8 cellular contexts compared by ENCODE assay signal in the genomic region with DNA sequence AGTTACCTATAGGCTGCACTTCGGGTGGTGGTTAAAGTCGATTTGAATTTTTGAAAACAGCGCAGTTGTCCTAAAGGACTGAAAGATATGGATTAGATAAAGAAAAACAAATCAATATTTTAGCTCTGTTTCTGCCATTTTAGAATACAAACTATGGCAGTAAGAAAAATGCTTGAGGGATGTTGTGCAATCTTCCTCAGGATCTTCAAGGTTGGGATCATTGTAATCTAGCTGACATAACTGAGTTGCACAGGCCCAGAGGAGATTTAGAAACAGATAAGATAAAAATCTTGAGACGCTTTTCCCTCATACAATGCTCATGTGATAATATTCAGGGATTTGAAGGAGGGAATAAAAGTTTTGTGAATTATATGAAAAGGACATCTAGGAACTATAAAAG. TPM values are rescaled to one million over a fixed set of nuclear protein-coding genes. Genes with fewer than 3 reads are reported as not detected.
DNase-seq lines count a peak whose midpoint lies in the region; ATAC-seq, FAIRE-seq and TF ChIP-seq lines count a peak whose summit lies in the region.

No MANE protein-coding gene starts in this region.

- no peak for TF ChIP-seq EP300 in tibial nerve (IDR thresholded peaks at IDR 0.05)

- DNase-seq in activated naive CD4-positive, alpha-beta T cell treated with anti-CD3 and anti-CD28 coated beads for 36 hours: no peak
- no peak for DNase-seq in activated naive CD4-positive, alpha-beta T cell treated with Interleukin-2 at 50 U/mL for 16 hours
- no peak for DNase-seq in keratinocyte (ENCODE audit: low read depth, low spot score)
- DNase-seq in tibial nerve (ENCODE audit: low spot score in 2 of 2): no peak
- no peak for DNase-seq in globus pallidus (ENCODE audit: low spot score)
- no peak for DNase-seq in body of pancreas

- no peaks in the 10 kb centered on the region for H3K9me3 ChIP-seq in keratinocyte (ENCODE audit: control insufficient read depth, low read depth, low read length)
- no peaks in the 10 kb centered on the region for H3K9me3 ChIP-seq in tibial nerve
- no peaks in the 10 kb centered on the region for H3K9me3 ChIP-seq in body of pancreas

- H3K4me1 ChIP-seq in keratinocyte (ENCODE audit: control insufficient read depth, extremely low read depth, insufficient read depth, low read length) (peaks cover 10% of the 10 kb centered on the region), tibial nerve (peaks cover 0 to 42% (median 17%) of the 10 kb centered on the region in 4 donors), body of pancreas (peaks cover 28% of the 10 kb centered on the region)

- H3K27ac ChIP-seq in keratinocyte (ENCODE audit: control insufficient read depth, insufficient read depth, low read length): peak overlapping the region; percentile 89
- peak overlapping the region in 3 of 4 donors; percentile 64 to 89 (median 74) for H3K27ac ChIP-seq in tibial nerve
- peak overlapping the region in 2 of 4 donors; percentile 77 to 79 for H3K27ac ChIP-seq in body of pancreas

- H3K4me1 Mint-ChIP-seq in activated naive CD4-positive, alpha-beta T cell treated with anti-CD3 and anti-CD28 coated beads for 36 hours (ENCODE audit: low read depth): peaks cover 51% of the 10 kb centered on the region
- peaks cover 24% of the 10 kb centered on the region for H3K4me1 Mint-ChIP-seq in activated T-helper 17 cell treated with anti-CD3 and anti-CD28 coated beads, Interleukin-2, amount 50 U/mL, for 72 hours

- H3K9me1 ChIP-seq in keratinocyte (ENCODE audit: control insufficient read depth, extremely low read depth, insufficient read depth, low read length): no peaks in the 10 kb centered on the region

- H3K9ac ChIP-seq in keratinocyte (ENCODE audit: control insufficient read depth, extremely low read depth, insufficient read depth, low read length): peak overlapping the region; percentile 92

- intact Hi-C loops in activated naive CD4-positive, alpha-beta T cell treated with anti-CD3 and anti-CD28 coated beads for 36 hours (cut with micrococcal nuclease): loop anchor here (2.0 to 10.0 kb wide), 5 partner anchors 85 to 883 kb away; a partner anchor contains a TSS
- intact Hi-C loops in body of pancreas (cut with DNase I): no loop called here

- H3K79me2 ChIP-seq in keratinocyte (ENCODE audit: control insufficient read depth, insufficient read depth, low read length): peaks cover 51% of the 10 kb centered on the region

- peak overlapping the region; percentile 70 for H2AFZ ChIP-seq in keratinocyte (ENCODE audit: control insufficient read depth, low read length)

- no peak for FAIRE-seq in keratinocyte (lab: Jason Lieb, UNC)

- no peak for ATAC-seq in activated T-helper 17 cell treated with anti-CD3 and anti-CD28 coated beads, Interleukin-2, amount 50 U/mL, for 72 hours (replicated peaks)
- ATAC-seq in GM21515 (IDR thresholded peaks at IDR 0.05; ENCODE audit: unreplicated experiment) (no peak), body of pancreas (no peak)

- H4K20me1 ChIP-seq in keratinocyte (ENCODE audit: control insufficient read depth, extremely low read depth, insufficient read depth, low read length): no peaks in the 10 kb centered on the region

- H3K36me3 ChIP-seq in keratinocyte (ENCODE audit: control insufficient read depth in 2 of 2, extremely low read depth in 1 of 2, insufficient read depth in 2 of 2, low read length in 2 of 2): no peaks in the 10 kb centered on the region
- no peaks in the 10 kb centered on the region for H3K36me3 ChIP-seq in tibial nerve
- no peaks in the 10 kb centered on the region for H3K36me3 ChIP-seq in body of pancreas (replicated peaks in 1 of 2; ENCODE audit: insufficient read depth in 1 of 2, low read depth in 2 of 2)

- no peaks in the 10 kb centered on the region for H3K27me3 ChIP-seq in keratinocyte (ENCODE audit: control insufficient read depth, extremely low read depth, insufficient read depth, low read length)
- no peaks in the 10 kb centered on the region for H3K27me3 ChIP-seq in tibial nerve
- H3K27me3 ChIP-seq in body of pancreas: no peaks in the 10 kb centered on the region

- no peak for TF ChIP-seq CTCF in keratinocyte (optimal IDR thresholded peaks at IDR 0.05 in 1 of 3, IDR thresholded peaks at IDR 0.05 in 1 of 3, conservative IDR thresholded peaks at IDR 0.05 in 1 of 3; ENCODE audit: extremely low read depth in 1 of 3, insufficient read depth in 2 of 3, low read length in 3 of 3)
- TF ChIP-seq CTCF in tibial nerve (IDR thresholded peaks at IDR 0.05): no peak
- TF ChIP-seq CTCF in body of pancreas (IDR thresholded peaks at IDR 0.05): no peak

- TF ChIP-seq POLR2A in tibial nerve (IDR thresholded peaks at IDR 0.05) (no peak), body of pancreas (IDR thresholded peaks at IDR 0.05) (no peak)

- peaks cover 9% of the 10 kb centered on the region for H3K36me3 Mint-ChIP-seq in activated naive CD4-positive, alpha-beta T cell treated with anti-CD3 and anti-CD28 coated beads for 36 hours (ENCODE audit: low read depth)
- H3K36me3 Mint-ChIP-seq in activated T-helper 17 cell treated with anti-CD3 and anti-CD28 coated beads, Interleukin-2, amount 50 U/mL, for 72 hours (ENCODE audit: low read depth): peaks cover 35% of the 10 kb centered on the region

- H3K4me3 ChIP-seq in keratinocyte (ENCODE audit: control insufficient read depth in 2 of 3, extremely low read depth in 1 of 3, insufficient read depth in 2 of 3, low read depth in 1 of 3, low read length in 3 of 3) (peak overlapping the region; percentile 81 to 96 (median 88)), tibial nerve (peak overlapping the region; percentile 62 to 81 (median 72)), body of pancreas (no peak overlapping the region)

- peak overlapping the region; percentile 86 for H3K4me2 ChIP-seq in keratinocyte (ENCODE audit: control insufficient read depth, extremely low read depth, insufficient read depth, low read depth, low read length)

- 48% methylated on average over 4 of the region's 4 CpGs for WGBS in tibial nerve, 2 donors
- WGBS in body of pancreas, 2 donors: 9 to 17% methylated on average over 4 of the region's 4 CpGs

- peak overlapping the region; percentile 97 for H3K27ac Mint-ChIP-seq in activated naive CD4-positive, alpha-beta T cell treated with anti-CD3 and anti-CD28 coated beads for 36 hours
- H3K27ac Mint-ChIP-seq in activated T-helper 17 cell treated with anti-CD3 and anti-CD28 coated beads, Interleukin-2, amount 50 U/mL, for 72 hours: peak overlapping the region; percentile 96

- dilution Hi-C loops in keratinocyte (cut with MboI; ENCODE audit: extremely low pct_ligation_motif_present, low sequenced_read_pairs): no loop called here

- H3K4me3 Mint-ChIP-seq in activated naive CD4-positive, alpha-beta T cell treated with anti-CD3 and anti-CD28 coated beads for 36 hours: peak overlapping the region; percentile 100
- peak overlapping the region; percentile 97 for H3K4me3 Mint-ChIP-seq in activated T-helper 17 cell treated with anti-CD3 and anti-CD28 coated beads, Interleukin-2, amount 50 U/mL, for 72 hours

- no peaks in the 10 kb centered on the region for H3K9me3 Mint-ChIP-seq in activated naive CD4-positive, alpha-beta T cell treated with anti-CD3 and anti-CD28 coated beads for 36 hours
- no peaks in the 10 kb centered on the region for H3K9me3 Mint-ChIP-seq in activated T-helper 17 cell treated with anti-CD3 and anti-CD28 coated beads, Interleukin-2, amount 50 U/mL, for 72 hours

- CTCF ChIA-PET in activated naive CD4-positive, alpha-beta T cell treated with anti-CD3 and anti-CD28 coated beads for 36 hours (lab: Charles Lee): no interaction called here

- no peaks in the 10 kb centered on the region for H3K27me3 Mint-ChIP-seq in activated naive CD4-positive, alpha-beta T cell treated with anti-CD3 and anti-CD28 coated beads for 36 hours (ENCODE audit: low read depth)
- H3K27me3 Mint-ChIP-seq in activated T-helper 17 cell treated with anti-CD3 and anti-CD28 coated beads, Interleukin-2, amount 50 U/mL, for 72 hours: no peaks in the 10 kb centered on the region

RNA-seq across cellular contexts. Expression of a gene that starts 0.9 kb away (rescaled TPM):
- total RNA-seq in activated naive CD4-positive, alpha-beta T cell treated with anti-CD3 and anti-CD28 coated beads for 36 hours: 10 to 100 TPM; 10.8 to 11.9 TPM
- total RNA-seq in activated T-helper 17 cell treated with anti-CD3 and anti-CD28 coated beads, Interleukin-2, amount 50 U/mL, for 72 hours: 10 to 100 TPM; 30.6 to 37.6 TPM
- polyA plus RNA-seq in keratinocyte: 29.4 to 68.1 TPM (median 67.4 TPM) in 3 replicates
- polyA plus RNA-seq in keratinocyte (2011; ENCODE audit: low read depth): 23.7 TPM
- polyA plus RNA-seq in keratinocyte (2011; cell fraction: cytosol; rRNA removed): 21.1 and 41.2 TPM in 2 replicates
- 53.1 and 55.4 TPM in 2 replicates for polyA plus RNA-seq in keratinocyte (2011; cell fraction: nucleus; rRNA removed)
- polyA plus RNA-seq in keratinocyte (2012; ENCODE audit: low replicate concordance): 23.5 and 25.5 TPM in 2 replicates
- 13.8 to 33.1 TPM (median 22.5 TPM) in 3 replicates for polyA minus RNA-seq in keratinocyte
- polyA minus RNA-seq in keratinocyte (2011; cell fraction: cytosol; rRNA and poly(A)+ RNA removed): 46.0 TPM
- 33.9 and 55.9 TPM in 2 replicates for polyA minus RNA-seq in keratinocyte (2011; cell fraction: nucleus; rRNA and poly(A)+ RNA removed)
- 10 to 100 TPM in 3 of 4 donors, 1 to 10 TPM in 1; 9.0 to 20.6 (median 13.7) TPM for total RNA-seq in tibial nerve
- total RNA-seq in body of pancreas: 1 to 10 TPM; 2.0 to 4.4 TPM

RNA-seq across cellular contexts. Expression of a gene that starts 1.0 kb away (rescaled TPM):
- 10 to 100 TPM; 36.8 to 39.5 TPM for total RNA-seq in activated naive CD4-positive, alpha-beta T cell treated with anti-CD3 and anti-CD28 coated beads for 36 hours
- 10 to 100 TPM; 20.8 to 32.6 TPM for total RNA-seq in activated T-helper 17 cell treated with anti-CD3 and anti-CD28 coated beads, Interleukin-2, amount 50 U/mL, for 72 hours
- 8.0 to 23.1 TPM (median 14.8 TPM) in 3 replicates for polyA plus RNA-seq in keratinocyte
- 9.1 TPM for polyA plus RNA-seq in keratinocyte (2011; ENCODE audit: low read depth)
- polyA plus RNA-seq in keratinocyte (2011; cell fraction: cytosol; rRNA removed): 2.6 and 5.1 TPM in 2 replicates
- 52.9 and 62.6 TPM in 2 replicates for polyA plus RNA-seq in keratinocyte (2011; cell fraction: nucleus; rRNA removed)
- polyA plus RNA-seq in keratinocyte (2012; ENCODE audit: low replicate concordance): 6.7 and 9.4 TPM in 2 replicates
- polyA minus RNA-seq in keratinocyte: 0.85 to 11.7 TPM (median 7.6 TPM) in 3 replicates
- polyA minus RNA-seq in keratinocyte (2011; cell fraction: cytosol; rRNA and poly(A)+ RNA removed): 5.2 TPM
- 8.8 and 16.8 TPM in 2 replicates for polyA minus RNA-seq in keratinocyte (2011; cell fraction: nucleus; rRNA and poly(A)+ RNA removed)
- total RNA-seq in tibial nerve (10 to 100 TPM in 1 of 4 donors, 1 to 10 TPM in 3; 4.1 to 12.0 (median 6.9) TPM), body of pancreas (1 to 10 TPM; 6.9 to 7.8 TPM)

RNA-seq across cellular contexts. Expression of a gene that starts 60.0 kb away (rescaled TPM):
- 1 to 10 TPM; 7.7 to 8.2 TPM for total RNA-seq in activated naive CD4-positive, alpha-beta T cell treated with anti-CD3 and anti-CD28 coated beads for 36 hours
- total RNA-seq in activated T-helper 17 cell treated with anti-CD3 and anti-CD28 coated beads, Interleukin-2, amount 50 U/mL, for 72 hours: 10 to 100 TPM; 19.3 to 32.7 TPM
- polyA plus RNA-seq in keratinocyte: 10.8 to 14.0 TPM (median 12.5 TPM) in 3 replicates
- 6.2 TPM for polyA plus RNA-seq in keratinocyte (2011; ENCODE audit: low read depth)
- 9.2 and 14.1 TPM in 2 replicates for polyA plus RNA-seq in keratinocyte (2011; cell fraction: cytosol; rRNA removed)
- 15.9 and 18.4 TPM in 2 replicates for polyA plus RNA-seq in keratinocyte (2011; cell fraction: nucleus; rRNA removed)
- polyA plus RNA-seq in keratinocyte (2012; ENCODE audit: low replicate concordance): 12.5 and 12.9 TPM in 2 replicates
- polyA minus RNA-seq in keratinocyte: 2.3 to 6.8 TPM (median 6.4 TPM) in 3 replicates
- 5.9 TPM for polyA minus RNA-seq in keratinocyte (2011; cell fraction: cytosol; rRNA and poly(A)+ RNA removed)
- 4.1 and 8.5 TPM in 2 replicates for polyA minus RNA-seq in keratinocyte (2011; cell fraction: nucleus; rRNA and poly(A)+ RNA removed)
- 10 to 100 TPM; 24.9 to 49.6 (median 33.6) TPM for total RNA-seq in tibial nerve
- total RNA-seq in body of pancreas: 10 to 100 TPM; 15.3 to 83.1 TPM

Comparison
In these comparisons a context has a peak if more than half of its experiments do, and no peak if none do; other contexts are left out.
1. H3K4me3 ChIP-seq: peak in keratinocyte (3 of 3) and tibial nerve (4 of 4); none in body of pancreas (0 of 2).